Comparison of ENCODE assay signal across 8 cellular contexts in genomic region chr2:61906187-61906470, GRCh38. TPM values are rescaled to one million over a fixed set of nuclear protein-coding genes. Genes with fewer than 3 reads are reported as not detected.
A peak's percentile ranks its signal among the peaks of the same experiment; 100 is the strongest.
DNase-seq lines count a peak whose midpoint lies in the region; TF ChIP-seq lines count a peak whose summit lies in the region.

No MANE protein-coding gene starts in this region.

- peak overlapping the region; percentile 64 for H3K27ac ChIP-seq in RWPE1

- DNase-seq in NCI-H146 (lab: John Stamatoyannopoulos, UW): peak; percentile 23
- no peak for DNase-seq in NCI-H146 treated with DMSO at 0.1 percent for 48 hours (lab: John Stamatoyannopoulos, UW; ENCODE audit: unreplicated experiment)
- DNase-seq in RWPE1 (ENCODE audit: low spot score): no peak
- no peak for DNase-seq in fibroblast of villous mesenchyme (ENCODE audit: low read depth)
- DNase-seq in skeletal muscle cell (ENCODE audit: low read depth): no peak
- no peak for DNase-seq in activated CD4-positive, CD25-positive, alpha-beta regulatory T cell treated with anti-CD3 and anti-CD28 coated beads, Interleukin-2, amount 50 U/mL, for 72 hours
- DNase-seq in NCI-H69 (lab: John Stamatoyannopoulos, UW): no peak
- DNase-seq in GM20000 (ENCODE audit: low spot score): no peak

- no peak for TF ChIP-seq CTCF in RWPE1 (conservative IDR thresholded peaks at IDR 0.05; ENCODE audit: low read depth)
- TF ChIP-seq CTCF in fibroblast of villous mesenchyme (IDR thresholded peaks at IDR 0.05; ENCODE audit: insufficient read depth, low read depth, low read length): no peak
- no peak for TF ChIP-seq CTCF in GM20000 (IDR thresholded peaks at IDR 0.05; ENCODE audit: extremely low read depth, missing control alignments)

- CTCF ChIA-PET in RWPE1 (lab: Yijun Ruan, JAX): interaction anchor here (0.5 kb wide), 2 partner anchors 13 to 47 kb away, joined by 3 to 4 read pairs; no protein-coding TSS in a partner anchor

- H3K4me3 ChIP-seq in fibroblast of villous mesenchyme (ENCODE audit: low read depth, low read length) (peak overlapping the region; percentile 98), skeletal muscle cell (ENCODE audit: low read depth, low read length) (peak overlapping the region; percentile 61)

- POLR2A ChIA-PET in RWPE1 (lab: Yijun Ruan, JAX; ENCODE audit: low non-redundant PET): no interaction called here

RNA-seq across cellular contexts. Expression of gene COMMD1, which starts 0.7 kb away (rescaled TPM):
- 59.2 and 63.5 TPM in 2 replicates for total RNA-seq in fibroblast of villous mesenchyme

RNA-seq across cellular contexts. Expression of gene CCT4, which starts 17.7 kb away (rescaled TPM):
- 111 and 147 TPM in 2 replicates for total RNA-seq in fibroblast of villous mesenchyme

RNA-seq across cellular contexts. Expression of gene FAM161A, which starts 52.3 kb away (rescaled TPM):
- 1.9 and 2.2 TPM in 2 replicates for total RNA-seq in fibroblast of villous mesenchyme
